ENCODE assay signal across 10 cellular contexts in the genomic region with DNA sequence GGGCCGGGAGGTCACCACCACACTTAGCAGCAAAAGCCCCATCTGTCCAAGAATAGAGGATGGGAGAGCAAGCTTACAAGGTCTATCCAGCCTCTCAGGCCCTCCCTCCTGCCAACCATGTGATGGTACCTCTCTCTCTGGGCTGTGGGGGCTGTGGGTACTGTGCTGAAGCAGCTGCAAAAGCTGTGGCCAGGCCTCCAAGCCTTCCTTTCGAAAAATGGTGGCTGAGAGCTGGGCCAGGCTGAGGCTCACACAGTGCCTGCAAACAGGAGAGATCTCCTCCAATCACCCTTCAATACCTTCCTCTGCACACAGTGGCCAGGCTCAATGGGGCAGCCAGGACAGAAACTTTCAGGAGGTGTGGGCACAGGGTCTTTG. TPM values are rescaled to one million over a fixed set of nuclear protein-coding genes. Genes with fewer than 3 reads are reported as not detected.
DNase-seq lines count a peak whose midpoint lies in the region; ATAC-seq and TF ChIP-seq lines count a peak whose summit lies in the region.
"Had no signal": no experiment of that assay in that cellular context is flagged by ENCODE, and none has a peak within 500 bp of the region (broad histone marks: within the 10 kb centered on the region; RNA-seq: fewer than 3 reads in every experiment).

No MANE protein-coding gene starts in this region.

- H3K36me3 ChIP-seq in HEK293 (ENCODE audit: control insufficient read depth in 2 of 2, insufficient read depth in 1 of 2, low read length in 2 of 2), result peaks cover 6 to 81% of the 10 kb centered on the region in 2 experiments
- H3K36me3 ChIP-seq in mesendoderm (ENCODE audit: control insufficient read depth, insufficient read depth, low read length), result peaks cover 16% of the 10 kb centered on the region

- H3K23ac ChIP-seq in mesendoderm (ENCODE audit: low read length), result no peak overlapping the region

- H3K79me1 ChIP-seq in mesendoderm (ENCODE audit: low read length), result peaks cover 12% of the 10 kb centered on the region

- H2AK5ac ChIP-seq in mesendoderm (ENCODE audit: low read length), result no peak overlapping the region

- peak overlapping the region; percentile 74 for H3K4me2 ChIP-seq in mesendoderm (ENCODE audit: low read length)

- no peaks in the 10 kb centered on the region for H3K27me3 ChIP-seq in mesendoderm (ENCODE audit: insufficient read depth, low read length, poor library complexity)

- H2BK15ac ChIP-seq in mesendoderm (replicated peaks; ENCODE audit: low read depth), result no peak overlapping the region

- H3K27ac ChIP-seq in 22Rv1, result peak overlapping the region; percentile 92
- H3K27ac ChIP-seq in HEK293 (ENCODE audit: extremely low read depth, low read depth, low read length), result no peak overlapping the region
- no peak overlapping the region for H3K27ac ChIP-seq in mesendoderm (ENCODE audit: low read depth, low read length)

- no peak for DNase-seq in astrocyte of the cerebellum (ENCODE audit: low read depth)
- no peak for DNase-seq in mesendoderm
- no peak for DNase-seq in GM03348 (ENCODE audit: low spot score)
- no peak for DNase-seq in NCI-H2171 treated with DMSO at 0.1 percent for 48 hours (lab: John Stamatoyannopoulos, UW)
- no peak for DNase-seq in activated CD4-positive, alpha-beta T cell treated with anti-CD3 and anti-CD28 coated beads for 48 hours
- DNase-seq: GF-D8 had no signal

- H3K4me1 ChIP-seq in HEK293 (ENCODE audit: control insufficient read depth, insufficient read depth, low read length) (peaks cover 7% of the 10 kb centered on the region; the same call in 1 of the 2 replicates), mesendoderm (ENCODE audit: control insufficient read depth, low read depth, low read length) (peaks cover 6% of the 10 kb centered on the region)

- H2BK5ac ChIP-seq in mesendoderm (ENCODE audit: low read length), result no peak overlapping the region

- H4K5ac ChIP-seq in mesendoderm (ENCODE audit: low read length), result no peak overlapping the region

- no peak overlapping the region for H3K18ac ChIP-seq in mesendoderm (ENCODE audit: low read length)

- no peak overlapping the region for H4K8ac ChIP-seq in mesendoderm (ENCODE audit: low read depth, low read length)

- no peak overlapping the region for H3K56ac ChIP-seq in mesendoderm (ENCODE audit: low read length)

- H3K9me3 ChIP-seq in HEK293 (ENCODE audit: control insufficient read depth, insufficient read depth, low read depth, low read length), result no peaks in the 10 kb centered on the region
- H3K9me3 ChIP-seq: mucosa of descending colon had no signal

- ATAC-seq in GM18511 (IDR thresholded peaks at IDR 0.05; ENCODE audit: unreplicated experiment), result no peak

- POLR2A ChIA-PET in HEK293 (lab: Yijun Ruan, JAX), result interaction anchor here (1.0 to 2.0 kb wide), 3 partner anchors 8 to 51 kb away, joined by 4 to 10 read pairs (median 5); partner anchors contain the start of genes CHMP4A, PSME1 and TM9SF1

- no peak overlapping the region for H2BK120ac ChIP-seq in mesendoderm (ENCODE audit: low read depth, low read length)

- peak overlapping the region; percentile 95 for H3K9ac ChIP-seq in mesendoderm (ENCODE audit: low read length)

- CTCF ChIA-PET in HEK293 (lab: Yijun Ruan, JAX), result interaction anchor here (0.6 to 3.0 kb wide), 2 partner anchors 26 to 211 kb away, joined by 3 to 12 read pairs; partner anchors contain the start of gene IRF9

- in situ Hi-C loops in astrocyte of the cerebellum (cut with HindIII; ENCODE audit: low sequenced_read_pairs), result no loop called here

- peak overlapping the region; percentile 84; the same call in 1 of the 2 replicates for H3K4me3 ChIP-seq in HEK293 (ENCODE audit: low read depth, low read length)
- peak overlapping the region; percentile 73 for H3K4me3 ChIP-seq in astrocyte of the cerebellum (ENCODE audit: low read depth, low read length)
- no peak overlapping the region for H3K4me3 ChIP-seq in mesendoderm (ENCODE audit: low read length)

- TF ChIP-seq CTCF in 22Rv1 (IDR thresholded peaks at IDR 0.05), result no peak
- TF ChIP-seq CTCF in HEK293 (tag by site-specific recombination; IDR thresholded peaks at IDR 0.05), result no peak
- TF ChIP-seq CTCF in astrocyte of the cerebellum (IDR thresholded peaks at IDR 0.05; ENCODE audit: low read depth, low read length, missing control alignments), result no peak

- H3K79me2 ChIP-seq in mesendoderm (ENCODE audit: control insufficient read depth, insufficient read depth, low read length), result peaks cover 11% of the 10 kb centered on the region

- no CpG with 5 or more reads among the region's 2 CpGs for WGBS in mesendoderm (ENCODE audit: extremely low coverage, insufficient coverage, low lambda C conversion rate)

- H3K4ac ChIP-seq in mesendoderm (ENCODE audit: low read depth, low read length), result no peak overlapping the region

TF ChIP-seq in HEK293, 187 proteins besides CTCF, POLR2A, EP300 and RAD21 (continues in another document):
- TF ChIP-seq, protein P1, sequence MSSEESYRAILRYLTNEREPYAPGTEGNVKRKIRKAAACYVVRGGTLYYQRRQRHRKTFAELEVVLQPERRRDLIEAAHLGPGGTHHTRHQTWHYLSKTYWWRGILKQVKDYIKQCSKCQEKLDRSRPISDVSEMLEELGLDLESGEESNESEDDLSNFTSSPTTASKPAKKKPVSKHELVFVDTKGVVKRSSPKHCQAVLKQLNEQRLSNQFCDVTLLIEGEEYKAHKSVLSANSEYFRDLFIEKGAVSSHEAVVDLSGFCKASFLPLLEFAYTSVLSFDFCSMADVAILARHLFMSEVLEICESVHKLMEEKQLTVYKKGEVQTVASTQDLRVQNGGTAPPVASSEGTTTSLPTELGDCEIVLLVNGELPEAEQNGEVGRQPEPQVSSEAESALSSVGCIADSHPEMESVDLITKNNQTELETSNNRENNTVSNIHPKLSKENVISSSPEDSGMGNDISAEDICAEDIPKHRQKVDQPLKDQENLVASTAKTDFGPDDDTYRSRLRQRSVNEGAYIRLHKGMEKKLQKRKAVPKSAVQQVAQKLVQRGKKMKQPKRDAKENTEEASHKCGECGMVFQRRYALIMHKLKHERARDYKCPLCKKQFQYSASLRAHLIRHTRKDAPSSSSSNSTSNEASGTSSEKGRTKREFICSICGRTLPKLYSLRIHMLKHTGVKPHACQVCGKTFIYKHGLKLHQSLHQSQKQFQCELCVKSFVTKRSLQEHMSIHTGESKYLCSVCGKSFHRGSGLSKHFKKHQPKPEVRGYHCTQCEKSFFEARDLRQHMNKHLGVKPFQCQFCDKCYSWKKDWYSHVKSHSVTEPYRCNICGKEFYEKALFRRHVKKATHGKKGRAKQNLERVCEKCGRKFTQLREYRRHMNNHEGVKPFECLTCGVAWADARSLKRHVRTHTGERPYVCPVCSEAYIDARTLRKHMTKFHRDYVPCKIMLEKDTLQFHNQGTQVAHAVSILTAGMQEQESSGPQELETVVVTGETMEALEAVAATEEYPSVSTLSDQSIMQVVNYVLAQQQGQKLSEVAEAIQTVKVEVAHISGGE (tag by site-specific recombination; conservative IDR thresholded peaks at IDR 0.05; ENCODE audit: low read depth), result no peak
- TF ChIP-seq MYNN (tag by site-specific recombination; IDR thresholded peaks at IDR 0.05; ENCODE audit: borderline replicate concordance) (no peak), ZBTB44 (tag by site-specific recombination; IDR thresholded peaks at IDR 0.05) (no peak), ZNF16 (tag by site-specific recombination; IDR thresholded peaks at IDR 0.05; ENCODE audit: low read depth) (no peak), ZNF621 (tag by site-specific recombination; IDR thresholded peaks at IDR 0.05) (no peak), ZNF157 (tag by site-specific recombination; IDR thresholded peaks at IDR 0.05) (no peak), ZIC2 (tag by site-specific recombination; IDR thresholded peaks at IDR 0.05) (no peak)
- TF ChIP-seq, protein P2, sequence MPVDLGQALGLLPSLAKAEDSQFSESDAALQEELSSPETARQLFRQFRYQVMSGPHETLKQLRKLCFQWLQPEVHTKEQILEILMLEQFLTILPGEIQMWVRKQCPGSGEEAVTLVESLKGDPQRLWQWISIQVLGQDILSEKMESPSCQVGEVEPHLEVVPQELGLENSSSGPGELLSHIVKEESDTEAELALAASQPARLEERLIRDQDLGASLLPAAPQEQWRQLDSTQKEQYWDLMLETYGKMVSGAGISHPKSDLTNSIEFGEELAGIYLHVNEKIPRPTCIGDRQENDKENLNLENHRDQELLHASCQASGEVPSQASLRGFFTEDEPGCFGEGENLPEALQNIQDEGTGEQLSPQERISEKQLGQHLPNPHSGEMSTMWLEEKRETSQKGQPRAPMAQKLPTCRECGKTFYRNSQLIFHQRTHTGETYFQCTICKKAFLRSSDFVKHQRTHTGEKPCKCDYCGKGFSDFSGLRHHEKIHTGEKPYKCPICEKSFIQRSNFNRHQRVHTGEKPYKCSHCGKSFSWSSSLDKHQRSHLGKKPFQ (tag by site-specific recombination; IDR thresholded peaks at IDR 0.05), result no peak

RNA-seq across cellular contexts. Expression of gene IPO4, which starts 1.1 kb away (rescaled TPM):
- 69.3 TPM for polyA plus RNA-seq in mesendoderm (2013, experiment 1 of 2)
- 71.2 TPM for polyA plus RNA-seq in mesendoderm (2013, experiment 2 of 2)

RNA-seq across cellular contexts. Expression of gene TM9SF1, which starts 7.7 kb away (rescaled TPM):
- polyA plus RNA-seq in mesendoderm (2013, experiment 1 of 2), result 15.2 TPM
- 15.1 TPM for polyA plus RNA-seq in mesendoderm (2013, experiment 2 of 2)

RNA-seq across cellular contexts. Expression of gene REC8, which starts 15.6 kb away (rescaled TPM):
- polyA plus RNA-seq in mesendoderm (2013, experiment 1 of 2), result 16.9 TPM
- polyA plus RNA-seq in mesendoderm (2013, experiment 2 of 2), result 15.6 TPM

RNA-seq across cellular contexts. Expression of gene TSSK4, which starts 18.0 kb away (rescaled TPM):
- polyA plus RNA-seq in mesendoderm (2013, experiment 1 of 2), result not detected
- not detected for polyA plus RNA-seq in mesendoderm (2013, experiment 2 of 2)

RNA-seq across cellular contexts. Expression of gene CHMP4A, which starts 25.8 kb away (rescaled TPM):
- 33.5 TPM for polyA plus RNA-seq in mesendoderm (2013, experiment 1 of 2)
- polyA plus RNA-seq in mesendoderm (2013, experiment 2 of 2), result 32.5 TPM
